Comparison of ENCODE assay signal across 8 cellular contexts in the genomic region with DNA sequence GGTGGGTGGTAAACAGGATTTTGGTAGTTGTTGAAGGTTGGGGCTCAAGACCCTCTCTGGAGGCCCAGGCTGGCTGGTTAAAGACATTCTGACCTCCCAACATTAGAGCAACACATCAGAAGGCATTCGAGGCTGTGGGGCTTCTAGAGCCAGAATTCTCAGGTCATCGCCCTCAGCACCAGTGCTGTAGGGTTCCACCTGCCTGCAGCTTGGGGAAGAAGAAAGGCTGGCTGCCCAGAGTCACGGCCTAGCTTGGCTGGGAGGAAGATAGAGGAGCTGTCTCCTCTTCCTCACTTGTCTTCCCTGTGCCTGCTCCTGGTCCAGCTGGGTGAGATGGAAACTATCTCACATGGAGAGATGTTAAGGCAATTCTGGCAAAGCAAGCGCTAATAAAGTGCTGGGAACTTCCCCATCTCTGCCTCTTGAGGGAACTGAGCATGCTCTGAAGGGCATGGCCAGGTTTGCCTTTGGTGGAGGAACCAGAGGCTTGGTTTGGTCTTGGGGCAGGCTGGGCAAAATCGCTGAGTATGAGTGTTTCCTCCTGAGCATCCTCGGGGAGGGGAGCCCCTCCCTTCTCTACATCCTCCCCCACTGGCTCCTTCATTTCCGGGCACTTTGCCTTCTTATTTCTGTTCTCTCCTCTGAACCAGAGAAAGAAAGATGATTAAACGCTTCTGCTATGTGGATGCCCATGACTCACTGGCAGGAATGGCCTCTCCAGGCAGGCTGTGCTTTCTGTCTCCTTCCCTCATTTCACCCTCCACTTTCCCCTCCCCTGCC.
DNase-seq lines count a peak whose midpoint lies in the region; ATAC-seq and TF ChIP-seq lines count a peak whose summit lies in the region.

No MANE protein-coding gene starts in this region.

- H3K79me2 ChIP-seq in HCT116 (ENCODE audit: insufficient read depth, low read length) (no peaks in the 10 kb centered on the region), hepatocyte (no peaks in the 10 kb centered on the region)

- ATAC-seq in HCT116 (peak; percentile 92), HG02571 (IDR thresholded peaks at IDR 0.05; ENCODE audit: unreplicated experiment) (no peak)
- ATAC-seq in stimulated activated naive B cell treated with anti-CD40 and anti-IgM and Interleukin-4, amounts not matched to agents 10 μg/mL and 1 μg/mL and 100 μg/mL, for 72 hours (replicated peaks): no peak

- POLR2A ChIA-PET in HCT116 (lab: Charles Lee): no interaction called here

- no peak overlapping the region for H3K9ac ChIP-seq in HCT116 (ENCODE audit: low read length)

- RAD21 ChIA-PET in HCT116 (lab: Charles Lee; ENCODE audit: low non-redundant PET in 1 of 2, low total read pairs in 2 of 2, uncharacterized antibody in 2 of 2, unreplicated experiment in 2 of 2): no interaction called here

- no peak overlapping the region for H3K27ac Mint-ChIP-seq in stimulated activated naive B cell treated with anti-CD40 and anti-IgM and Interleukin-4, amounts not matched to agents 10 μg/mL and 1 μg/mL and 100 μg/mL, for 72 hours

- BruUV-seq in HCT116 (replicated peaks; lab: Mats Ljungman, UMichigan): no TSS peak

- TF ChIP-seq RAD21 in HCT116 (IDR thresholded peaks at IDR 0.05; ENCODE audit: low read depth): no peak

- H2AFZ ChIP-seq in HCT116 (ENCODE audit: low read depth, low read length, poor library complexity, severe bottlenecking) (peak overlapping the region; percentile 5), hepatocyte (no peak overlapping the region)

- DNase-seq in HCT116 (ENCODE audit: low read depth, low spot score) (peak; percentile 39), anterior cingulate cortex (lab: John Stamatoyannopoulos, UW) (peak in 39 of 58 donors; percentile 9 to 78 (median 31)), hepatocyte (ENCODE audit: low spot score) (peak; percentile 83), smooth muscle cell of the brain vasculature (ENCODE audit: low read depth, low spot score) (peak; percentile 75), mesenteric fat pad (ENCODE audit: low spot score) (no peak), DMS114 treated with DMSO at 0.1 percent for 48 hours (lab: John Stamatoyannopoulos, UW; ENCODE audit: unreplicated experiment) (no peak)
- no peak for DNase-seq in stimulated activated naive B cell treated with anti-CD40 and anti-IgM and Interleukin-4, amounts not matched to agents 10 μg/mL and 1 μg/mL and 100 μg/mL, for 72 hours

- no peak overlapping the region for H3K27ac ChIP-seq in HCT116 (ENCODE audit: low read depth, low read length)
- peak overlapping the region; percentile 59 for H3K27ac ChIP-seq in hepatocyte

- no peaks in the 10 kb centered on the region for H3K9me3 Mint-ChIP-seq in stimulated activated naive B cell treated with anti-CD40 and anti-IgM and Interleukin-4, amounts not matched to agents 10 μg/mL and 1 μg/mL and 100 μg/mL, for 72 hours

- TF ChIP-seq CTCF in HCT116 (IDR thresholded peaks at IDR 0.05 in 2 of 3, conservative IDR thresholded peaks at IDR 0.05 in 1 of 3; ENCODE audit: borderline replicate concordance in 1 of 3, insufficient read depth in 1 of 3, low read depth in 2 of 3, low read length in 2 of 3): no peak
- no peak for TF ChIP-seq CTCF in hepatocyte (IDR thresholded peaks at IDR 0.05; ENCODE audit: poor library complexity)

- CTCF ChIA-PET in HCT116 (lab: Charles Lee): no interaction called here

- H3K4me3 Mint-ChIP-seq in stimulated activated naive B cell treated with anti-CD40 and anti-IgM and Interleukin-4, amounts not matched to agents 10 μg/mL and 1 μg/mL and 100 μg/mL, for 72 hours: no peak overlapping the region

- H3K4me1 Mint-ChIP-seq in stimulated activated naive B cell treated with anti-CD40 and anti-IgM and Interleukin-4, amounts not matched to agents 10 μg/mL and 1 μg/mL and 100 μg/mL, for 72 hours: no peaks in the 10 kb centered on the region

- H3K4me1 ChIP-seq in HCT116 (ENCODE audit: control insufficient read depth in 1 of 2, insufficient read depth in 2 of 2, low read length in 2 of 2): peaks cover 11 to 20% of the 10 kb centered on the region in 2 experiments
- H3K4me1 ChIP-seq in hepatocyte (ENCODE audit: insufficient read depth): peaks cover 13% of the 10 kb centered on the region

- H3K36me3 Mint-ChIP-seq in stimulated activated naive B cell treated with anti-CD40 and anti-IgM and Interleukin-4, amounts not matched to agents 10 μg/mL and 1 μg/mL and 100 μg/mL, for 72 hours: no peaks in the 10 kb centered on the region

- H3K27me3 ChIP-seq in HCT116 (ENCODE audit: insufficient read depth, low read length) (peaks cover 8% of the 10 kb centered on the region; the same call in 1 of the 2 replicates), hepatocyte (no peaks in the 10 kb centered on the region)

- TF ChIP-seq POLR2A in HCT116 (IDR thresholded peaks at IDR 0.05; ENCODE audit: borderline replicate concordance, extremely low read depth, insufficient read depth, insufficient read length): no peak

- H3K9me3 ChIP-seq in HCT116 (ENCODE audit: control insufficient read depth in 1 of 2, insufficient read depth in 1 of 2, low read depth in 1 of 2, low read length in 2 of 2) (no peaks in the 10 kb centered on the region), hepatocyte (ENCODE audit: low read depth) (no peaks in the 10 kb centered on the region)

- H3K9me2 ChIP-seq in HCT116 (ENCODE audit: insufficient read depth) (no peaks in the 10 kb centered on the region), hepatocyte (replicated peaks; ENCODE audit: insufficient read depth) (no peaks in the 10 kb centered on the region)

- H3K4me2 ChIP-seq in HCT116 (ENCODE audit: low read length) (peak overlapping the region; percentile 58), hepatocyte (no peak overlapping the region)

- no peaks in the 10 kb centered on the region for H3K27me3 Mint-ChIP-seq in stimulated activated naive B cell treated with anti-CD40 and anti-IgM and Interleukin-4, amounts not matched to agents 10 μg/mL and 1 μg/mL and 100 μg/mL, for 72 hours

- H3K36me3 ChIP-seq in HCT116 (ENCODE audit: control insufficient read depth in 1 of 2, insufficient read depth in 2 of 2, low read length in 2 of 2) (no peaks in the 10 kb centered on the region), hepatocyte (replicated peaks; ENCODE audit: insufficient read depth, low read depth) (no peaks in the 10 kb centered on the region)

- H4K20me1 ChIP-seq in HCT116 (ENCODE audit: insufficient read depth) (no peaks in the 10 kb centered on the region), hepatocyte (ENCODE audit: insufficient read depth, poor library complexity, severe bottlenecking) (no peaks in the 10 kb centered on the region)

- 50% methylated on average over 8 of the region's 8 CpGs for WGBS in hepatocyte (ENCODE audit: low lambda C conversion rate, missing lambda C conversion rate)

- H3K4me3 ChIP-seq in HCT116 (replicated peaks in 1 of 2; ENCODE audit: low read depth in 1 of 2, low read length in 2 of 2) (no peak overlapping the region), hepatocyte (no peak overlapping the region)

- intact Hi-C loops in HCT116 (cut with micrococcal nuclease): no loop called here

TF ChIP-seq in HCT116, 20 proteins besides CTCF, POLR2A, EP300 and RAD21 (continues in another document):
- no peak for TF ChIP-seq TCF7L2 (IDR thresholded peaks at IDR 0.05; ENCODE audit: borderline replicate concordance, extremely low read depth, insufficient read depth, insufficient read length)
- TF ChIP-seq JUND (IDR thresholded peaks at IDR 0.05): peak; percentile 80
- no peak for TF ChIP-seq ZFX (IDR thresholded peaks at IDR 0.05)
- peak; percentile 80 for TF ChIP-seq FOSL1 (IDR thresholded peaks at IDR 0.05; ENCODE audit: low read depth)
- peak; percentile 51 for TF ChIP-seq SP1 (IDR thresholded peaks at IDR 0.05; ENCODE audit: low read depth)
- no peak for TF ChIP-seq SRF (IDR thresholded peaks at IDR 0.05; ENCODE audit: low read depth)
- TF ChIP-seq POLR2AphosphoS5 (IDR thresholded peaks at IDR 0.05; ENCODE audit: low read depth, low read length): no peak
- no peak for TF ChIP-seq ELF1 (IDR thresholded peaks at IDR 0.05; ENCODE audit: borderline replicate concordance, low read depth)
- peak; percentile 48 for TF ChIP-seq YY1 (IDR thresholded peaks at IDR 0.05; ENCODE audit: extremely low read depth, insufficient replicate concordance, low read depth, low read length)
- TF ChIP-seq CEBPB (IDR thresholded peaks at IDR 0.05; ENCODE audit: low read depth): no peak
- TF ChIP-seq EZH2phosphoT487 (IDR thresholded peaks at IDR 0.05; ENCODE audit: borderline replicate concordance): no peak
- no peak for TF ChIP-seq EZH2 (IDR thresholded peaks at IDR 0.05)
- no peak for TF ChIP-seq ZBTB33 (IDR thresholded peaks at IDR 0.05; ENCODE audit: extremely low read depth, insufficient replicate concordance, low read length)
- TF ChIP-seq, protein P1, sequence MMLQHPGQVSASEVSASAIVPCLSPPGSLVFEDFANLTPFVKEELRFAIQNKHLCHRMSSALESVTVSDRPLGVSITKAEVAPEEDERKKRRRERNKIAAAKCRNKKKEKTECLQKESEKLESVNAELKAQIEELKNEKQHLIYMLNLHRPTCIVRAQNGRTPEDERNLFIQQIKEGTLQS (IDR thresholded peaks at IDR 0.05): no peak
- TF ChIP-seq CBX3 (IDR thresholded peaks at IDR 0.05; ENCODE audit: low read depth): no peak; the same call in 1 of the 2 replicates
- TF ChIP-seq, protein P2, sequence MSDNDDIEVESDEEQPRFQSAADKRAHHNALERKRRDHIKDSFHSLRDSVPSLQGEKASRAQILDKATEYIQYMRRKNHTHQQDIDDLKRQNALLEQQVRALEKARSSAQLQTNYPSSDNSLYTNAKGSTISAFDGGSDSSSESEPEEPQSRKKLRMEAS (IDR thresholded peaks at IDR 0.05): no peak
- TF ChIP-seq SIN3A (IDR thresholded peaks at IDR 0.05; ENCODE audit: low read depth): no peak

Comparison
In these comparisons a context has a peak if more than half of its experiments do, and no peak if none do; other contexts are left out.
1. DNase-seq: peak in HCT116 (single experiment), anterior cingulate cortex (39 of 58), hepatocyte (single experiment) and smooth muscle cell of the brain vasculature (single experiment); none in mesenteric fat pad (single experiment), stimulated activated naive B cell treated with anti-CD40 and anti-IgM and Interleukin-4, amounts not matched to agents 10 μg/mL and 1 μg/mL and 100 μg/mL, for 72 hours (single experiment) and DMS114 treated with DMSO at 0.1 percent for 48 hours (single experiment).